ENCODE assay signal across 11 cellular contexts in the genomic region with DNA sequence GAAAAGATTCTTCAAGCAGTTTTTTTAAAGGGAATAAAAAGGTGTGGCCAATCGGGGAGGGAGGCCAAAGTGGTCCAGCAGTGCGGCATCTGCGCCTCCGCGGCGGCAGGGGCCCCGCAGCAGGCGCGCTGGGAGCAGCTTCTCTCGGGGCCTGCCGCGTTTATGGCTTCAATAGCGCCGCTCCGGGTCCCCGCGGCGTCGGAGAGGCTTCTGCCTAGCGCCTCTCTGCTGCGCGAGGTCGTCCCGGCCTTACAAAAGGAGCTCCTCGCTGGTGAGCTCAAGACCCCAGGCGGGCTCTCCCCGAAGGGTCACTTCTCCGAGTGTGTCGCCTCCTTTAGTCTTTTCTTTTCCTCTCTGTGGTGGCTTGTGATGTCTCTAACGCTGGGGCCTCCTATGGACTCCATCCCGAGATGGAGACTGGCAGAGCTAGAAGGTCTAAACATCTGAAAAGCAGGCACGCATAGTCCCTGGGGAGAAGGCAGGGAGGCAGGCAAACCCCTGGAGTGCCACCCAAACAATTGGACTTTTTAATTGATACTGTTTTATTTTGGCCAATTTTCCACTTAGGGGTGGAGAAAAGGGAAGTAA.
DNase-seq lines count a peak whose midpoint lies in the region; ATAC-seq and TF ChIP-seq lines count a peak whose summit lies in the region.
"Had no signal": no experiment of that assay in that cellular context is flagged by ENCODE, and none has a peak within 500 bp of the region (broad histone marks: within the 10 kb centered on the region; RNA-seq: fewer than 3 reads in every experiment).

No MANE protein-coding gene starts in this region.

- H3K4me1 Mint-ChIP-seq in endodermal cell = peaks cover 17% of the 10 kb centered on the region
- H3K4me1 Mint-ChIP-seq in naive thymus-derived CD4-positive, alpha-beta T cell = peaks cover 0 to 32% (median 11%) of the 10 kb centered on the region in 7 donors

- no peak for TF ChIP-seq POLR2A in NB4 (IDR thresholded peaks at IDR 0.05; ENCODE audit: extremely low read depth, insufficient read length)

- ATAC-seq in naive thymus-derived CD4-positive, alpha-beta T cell = peak; percentile 32
- ATAC-seq in HG03135 (IDR thresholded peaks at IDR 0.05; ENCODE audit: unreplicated experiment) (no peak), HG03175 (IDR thresholded peaks at IDR 0.05; ENCODE audit: unreplicated experiment) (no peak)

- intact Hi-C loops in naive thymus-derived CD4-positive, alpha-beta T cell (cut with micrococcal nuclease) = loop anchor here in 1 of 2 donors (10.0 kb wide), 1 partner anchor 137 kb away; the partner anchor contains the start of gene FZD7

- 0 out of 2 replicates have a peak, but pooled peaks have one; percentile 5 for TF ChIP-seq CTCF in AG04450 (IDR thresholded peaks at IDR 0.05; ENCODE audit: low read depth, low read length)
- no peak for TF ChIP-seq CTCF in NB4 (IDR thresholded peaks at IDR 0.05; ENCODE audit: low read depth, low read length)
- TF ChIP-seq CTCF in endodermal cell (conservative IDR thresholded peaks at IDR 0.05) = no peak

- H3K9me3 Mint-ChIP-seq in endodermal cell = peaks cover 12% of the 10 kb centered on the region
- H3K9me3 Mint-ChIP-seq in naive thymus-derived CD4-positive, alpha-beta T cell = peaks cover 0 to under 1% (median 0%) of the 10 kb centered on the region in 11 donors
- H3K9me3 Mint-ChIP-seq: T-helper 1 cell treated with Interleukin-12 subunit alpha and Interleukin-12 subunit beta and Interleukin-4 antibody, amounts not matched to agents 30 μg/mL and 1 μg/mL, for 36 hours had no signal

- H3K9ac ChIP-seq in endodermal cell (ENCODE audit: extremely low read depth, low read length, poor library complexity, severe bottlenecking) = no peak overlapping the region

- H3K4me1 ChIP-seq in endodermal cell (ENCODE audit: control insufficient read depth, insufficient read depth, low read length) = no peaks in the 10 kb centered on the region
- H3K4me1 ChIP-seq in naive thymus-derived CD4-positive, alpha-beta T cell (ENCODE audit: control insufficient read depth in 2 of 2, insufficient read depth in 2 of 2, low read length in 2 of 2) = no peaks in the 10 kb centered on the region

- H3K36me3 Mint-ChIP-seq in endodermal cell (ENCODE audit: low read depth) = no peaks in the 10 kb centered on the region
- H3K36me3 Mint-ChIP-seq in naive thymus-derived CD4-positive, alpha-beta T cell = no peaks in the 10 kb centered on the region

- H3K27me3 Mint-ChIP-seq in endodermal cell (ENCODE audit: insufficient read depth) = peaks cover 32% of the 10 kb centered on the region
- peaks cover 4 to 25% (median 19%) of the 10 kb centered on the region in 5 donors for H3K27me3 Mint-ChIP-seq in naive thymus-derived CD4-positive, alpha-beta T cell

- no peak overlapping the region for H3K4me3 Mint-ChIP-seq in endodermal cell
- peak overlapping the region in 7 of 10 donors; percentile 8 to 65 (median 46) for H3K4me3 Mint-ChIP-seq in naive thymus-derived CD4-positive, alpha-beta T cell
- H3K4me3 Mint-ChIP-seq: T-helper 1 cell treated with Interleukin-12 subunit alpha and Interleukin-12 subunit beta and Interleukin-4 antibody, amounts not matched to agents 30 μg/mL and 1 μg/mL, for 36 hours had no signal

- no peak overlapping the region for H3K27ac ChIP-seq in AG04450 (ENCODE audit: low read depth, low read length)
- H3K27ac ChIP-seq in endodermal cell (ENCODE audit: low read depth, low read length) = no peak overlapping the region
- H3K27ac ChIP-seq in naive thymus-derived CD4-positive, alpha-beta T cell (ENCODE audit: low read depth, low read length) = no peak overlapping the region
- H3K27ac ChIP-seq: upper lobe of left lung had no signal

- POLR2A ChIA-PET in AG04450 (lab: Yijun Ruan, JAX) = interaction anchor here (0.5 to 1.0 kb wide), 3 partner anchors 11 to 317 kb away, joined by 3 to 4 read pairs (median 3); no protein-coding TSS in a partner anchor
- POLR2A ChIA-PET in naive thymus-derived CD4-positive, alpha-beta T cell (lab: Charles Lee) = no interaction called here

- H3K27me3 ChIP-seq in AG04450 (ENCODE audit: control insufficient read depth, insufficient read depth, low read length) = no peaks in the 10 kb centered on the region
- H3K27me3 ChIP-seq in endodermal cell (ENCODE audit: control insufficient read depth, insufficient read depth, low read length, poor library complexity, severe bottlenecking) = no peaks in the 10 kb centered on the region
- no peaks in the 10 kb centered on the region for H3K27me3 ChIP-seq in naive thymus-derived CD4-positive, alpha-beta T cell (ENCODE audit: control insufficient read depth in 2 of 2, insufficient read depth in 2 of 2, low read length in 2 of 2)
- H3K27me3 ChIP-seq: upper lobe of left lung had no signal

- H3K4me3 ChIP-seq in AG04450 (ENCODE audit: low read depth, low read length) (peak overlapping the region; percentile 25; the same call in 1 of the 2 replicates), NB4 (ENCODE audit: low read depth, low read length) (no peak overlapping the region), endodermal cell (ENCODE audit: low read length) (no peak overlapping the region)
- H3K4me3 ChIP-seq in naive thymus-derived CD4-positive, alpha-beta T cell (ENCODE audit: low read length) = no peak overlapping the region

- H3K9me3 ChIP-seq in AG04450 (ENCODE audit: control insufficient read depth, insufficient read depth, low read length) (no peaks in the 10 kb centered on the region), endodermal cell (ENCODE audit: control insufficient read depth, low read length) (peaks cover 15% of the 10 kb centered on the region)
- no peaks in the 10 kb centered on the region for H3K9me3 ChIP-seq in naive thymus-derived CD4-positive, alpha-beta T cell (ENCODE audit: control insufficient read depth in 2 of 3, low read length in 3 of 3)
- H3K9me3 ChIP-seq: upper lobe of left lung had no signal

- CTCF ChIA-PET in AG04450 (lab: Charles Lee) = interaction anchor here (0.6 to 2.4 kb wide), 3 partner anchors 10 to 69 kb away, joined by 3 to 9 read pairs (median 5); no protein-coding TSS in a partner anchor
- CTCF ChIA-PET in naive thymus-derived CD4-positive, alpha-beta T cell (lab: Charles Lee) = interaction anchor here (0.6 kb wide), 1 partner anchor 232 kb away, joined by 4 read pairs; no protein-coding TSS in a partner anchor

- DNase-seq in AG04450 (ENCODE audit: low read depth, low spot score) = no peak
- DNase-seq in NB4 (ENCODE audit: low read depth) = peak; percentile 38
- peak; percentile 87 for DNase-seq in endodermal cell
- DNase-seq in naive thymus-derived CD4-positive, alpha-beta T cell = peak in 2 of 9 donors; percentile 5 to 22
- no peak for DNase-seq in NCI-H526 treated with DMSO at 0.1 percent for 48 hours (lab: John Stamatoyannopoulos, UW)
- no peak for DNase-seq in 8988T

- H3K27ac Mint-ChIP-seq in endodermal cell = no peak overlapping the region
- H3K27ac Mint-ChIP-seq in naive thymus-derived CD4-positive, alpha-beta T cell = no peak overlapping the region
- H3K27ac Mint-ChIP-seq: progenitor cell of endocrine pancreas; T-helper 1 cell treated with Interleukin-12 subunit alpha and Interleukin-12 subunit beta and Interleukin-4 antibody, amounts not matched to agents 30 μg/mL and 1 μg/mL, for 36 hours had no signal

- H3K36me3 ChIP-seq in endodermal cell (ENCODE audit: control insufficient read depth, insufficient read depth, low read length) = no peaks in the 10 kb centered on the region
- H3K36me3 ChIP-seq in naive thymus-derived CD4-positive, alpha-beta T cell (ENCODE audit: control insufficient read depth in 2 of 3, insufficient read depth in 3 of 3, low read length in 3 of 3) = no peaks in the 10 kb centered on the region
- H3K36me3 ChIP-seq: upper lobe of left lung had no signal

- WGBS in endodermal cell (ENCODE audit: insufficient coverage in 1 of 2, insufficient read length in 1 of 2), 2 experiments = 35 to 69% methylated on average over 24 to 32 of the region's 32 CpGs

Comparison
In these comparisons a context has a peak if more than half of its experiments do, and no peak if none do; other contexts are left out.
1. DNase-seq: peak in NB4 (single experiment) and endodermal cell (single experiment); none in AG04450 (single experiment), NCI-H526 treated with DMSO at 0.1 percent for 48 hours (single experiment) and 8988T (single experiment).